Comparison of ENCODE assay signal across 11 cellular contexts in the genomic region with DNA sequence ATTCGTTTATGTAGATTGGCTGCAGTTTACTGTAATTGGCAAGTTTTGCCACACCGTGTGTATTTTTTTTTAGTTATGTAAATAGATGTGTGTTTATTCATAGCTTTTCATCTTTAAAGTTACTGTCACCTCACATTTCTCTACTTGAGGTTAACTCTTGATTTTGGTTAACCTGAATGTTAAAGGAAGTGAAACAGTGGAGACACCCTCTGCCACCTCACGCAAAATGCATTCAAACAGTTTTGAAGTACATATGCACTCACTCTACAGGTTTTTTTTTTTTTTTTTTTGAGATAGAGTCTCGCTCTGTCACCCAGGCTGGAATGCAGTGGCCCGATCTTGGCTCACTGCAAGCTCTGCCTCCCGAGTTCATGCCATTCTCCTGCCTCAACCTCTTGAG. TPM values are rescaled to one million over a fixed set of nuclear protein-coding genes. Genes with fewer than 3 reads are reported as not detected.
A peak's percentile ranks its signal among the peaks of the same experiment; 100 is the strongest.
DNase-seq lines count a peak whose midpoint lies in the region; ATAC-seq and TF ChIP-seq lines count a peak whose summit lies in the region.
"Had no signal": no experiment of that assay in that cellular context is flagged by ENCODE, and none has a peak within 500 bp of the region (broad histone marks: within the 10 kb centered on the region; RNA-seq: fewer than 3 reads in every experiment).

No MANE protein-coding gene starts in this region.

- H2BK15ac ChIP-seq in mesendoderm (replicated peaks; ENCODE audit: low read depth) = no peak overlapping the region

- H3K27ac ChIP-seq in mesendoderm (ENCODE audit: low read depth, low read length) (no peak overlapping the region), prostate gland (no peak overlapping the region)

- no peaks in the 10 kb centered on the region for H3K9me3 Mint-ChIP-seq in activated T-cell treated with anti-CD3 and anti-CD28 coated beads, Interleukin-2, amount 50 U/mL, for 72 hours
- H3K9me3 Mint-ChIP-seq: dendritic cell treated with granulocyte-macrophage colony-stimulating factor and Interleukin-4, amounts not matched to agents 40 ng/mL and 50 ng/mL, for 4 days had no signal

- H3K4me3 Mint-ChIP-seq in activated T-cell treated with anti-CD3 and anti-CD28 coated beads, Interleukin-2, amount 50 U/mL, for 72 hours = peak overlapping the region in 1 of 2 donors; percentile 12
- H3K4me3 Mint-ChIP-seq: dendritic cell treated with granulocyte-macrophage colony-stimulating factor and Interleukin-4, amounts not matched to agents 40 ng/mL and 50 ng/mL, for 4 days; neural crest cell had no signal

- H3K27me3 ChIP-seq in mesendoderm (ENCODE audit: insufficient read depth, low read length, poor library complexity) (no peaks in the 10 kb centered on the region), prostate gland (replicated peaks; ENCODE audit: insufficient read depth) (no peaks in the 10 kb centered on the region)

- H3K56ac ChIP-seq in mesendoderm (ENCODE audit: low read length) = no peak overlapping the region

- no peak overlapping the region for H3K18ac ChIP-seq in mesendoderm (ENCODE audit: low read length)

- H3K9me3 ChIP-seq in prostate gland = no peaks in the 10 kb centered on the region

- no peak for TF ChIP-seq POLR2A in prostate gland (IDR thresholded peaks at IDR 0.05)

- intact Hi-C loops in prostate gland (cut with DNase I) = no loop called here

- no peak for TF ChIP-seq CTCF in prostate gland (IDR thresholded peaks at IDR 0.05)

- H2BK120ac ChIP-seq in mesendoderm (ENCODE audit: low read depth, low read length) = no peak overlapping the region

- H4K5ac ChIP-seq in mesendoderm (ENCODE audit: low read length) = no peak overlapping the region

- H3K36me3 ChIP-seq in mesendoderm (ENCODE audit: control insufficient read depth, insufficient read depth, low read length) (no peaks in the 10 kb centered on the region), prostate gland (no peaks in the 10 kb centered on the region)

- no peak overlapping the region for H4K8ac ChIP-seq in mesendoderm (ENCODE audit: low read depth, low read length)

- H3K27ac Mint-ChIP-seq in activated T-cell treated with anti-CD3 and anti-CD28 coated beads, Interleukin-2, amount 50 U/mL, for 72 hours = peak overlapping the region; percentile 63
- H3K27ac Mint-ChIP-seq: dendritic cell treated with granulocyte-macrophage colony-stimulating factor and Interleukin-4, amounts not matched to agents 40 ng/mL and 50 ng/mL, for 4 days had no signal

- no peak overlapping the region for H3K9ac ChIP-seq in mesendoderm (ENCODE audit: low read length)

- H2BK5ac ChIP-seq in mesendoderm (ENCODE audit: low read length) = no peak overlapping the region

- H3K23ac ChIP-seq in mesendoderm (ENCODE audit: low read length) = no peak overlapping the region

- no peaks in the 10 kb centered on the region for H3K79me2 ChIP-seq in mesendoderm (ENCODE audit: control insufficient read depth, insufficient read depth, low read length)

- peaks cover 0 to 1% of the 10 kb centered on the region in 2 donors for H3K36me3 Mint-ChIP-seq in activated T-cell treated with anti-CD3 and anti-CD28 coated beads, Interleukin-2, amount 50 U/mL, for 72 hours (ENCODE audit: insufficient read depth in 2 of 2)

- no peak overlapping the region for H3K4ac ChIP-seq in mesendoderm (ENCODE audit: low read depth, low read length)

- no peak overlapping the region for H3K4me3 ChIP-seq in mesendoderm (ENCODE audit: low read length)
- H3K4me3 ChIP-seq in prostate gland = no peak overlapping the region

- peak in 1 of 2 donors; percentile 45 for DNase-seq in activated T-cell treated with anti-CD3 and anti-CD28 coated beads, Interleukin-2, amount 50 U/mL, for 72 hours
- DNase-seq in activated T-cell treated with anti-CD3 and anti-CD28 coated beads for 4 hours = no peak
- no peak for DNase-seq in stimulated activated naive CD8-positive, alpha-beta T cell treated with anti-CD3 and anti-CD28 coated beads, Interleukin-15, Interleukin-2, amounts not matched to agents 100 U/mL and 50 U/mL, for 24 hours
- DNase-seq in NCI-H187 treated with DMSO at 0.1 percent for 48 hours (lab: John Stamatoyannopoulos, UW) = no peak
- no peak for DNase-seq in mesendoderm
- DNase-seq in prostate gland (ENCODE audit: low spot score) = no peak
- DNase-seq: hypothalamus had no signal

- no peak overlapping the region for H3K4me2 ChIP-seq in mesendoderm (ENCODE audit: low read length)

- no peaks in the 10 kb centered on the region for H3K79me1 ChIP-seq in mesendoderm (ENCODE audit: low read length)

- H3K27me3 Mint-ChIP-seq in activated T-cell treated with anti-CD3 and anti-CD28 coated beads, Interleukin-2, amount 50 U/mL, for 72 hours (ENCODE audit: low read depth) = no peaks in the 10 kb centered on the region
- H3K27me3 Mint-ChIP-seq: dendritic cell treated with granulocyte-macrophage colony-stimulating factor and Interleukin-4, amounts not matched to agents 40 ng/mL and 50 ng/mL, for 4 days had no signal

- H3K4me1 Mint-ChIP-seq in activated T-cell treated with anti-CD3 and anti-CD28 coated beads, Interleukin-2, amount 50 U/mL, for 72 hours (ENCODE audit: low read depth) = peaks cover 38% of the 10 kb centered on the region

- no peaks in the 10 kb centered on the region for H3K4me1 ChIP-seq in mesendoderm (ENCODE audit: control insufficient read depth, low read depth, low read length)
- H3K4me1 ChIP-seq in prostate gland (replicated peaks) = no peaks in the 10 kb centered on the region

- no peak overlapping the region for H2AK5ac ChIP-seq in mesendoderm (ENCODE audit: low read length)

- ATAC-seq in activated T-cell treated with anti-CD3 and anti-CD28 coated beads, Interleukin-2, amount 50 U/mL, for 72 hours (replicated peaks in 1 of 2) = peak; percentile 55 to 59
- ATAC-seq in HG02852 (IDR thresholded peaks at IDR 0.05; ENCODE audit: unreplicated experiment) (peak; percentile 66), HG03575 (IDR thresholded peaks at IDR 0.05; ENCODE audit: extremely low read depth, insufficient number of reproducible peaks, low FRiP score, unreplicated experiment) (peak; percentile 54)
- peak; percentile 38 for ATAC-seq in stimulated activated naive CD8-positive, alpha-beta T cell treated with anti-CD3 and anti-CD28 coated beads, Interleukin-15, Interleukin-2, amounts not matched to agents 100 U/mL and 50 U/mL, for 24 hours

- WGBS in mesendoderm (ENCODE audit: extremely low coverage, insufficient coverage, low lambda C conversion rate) = no CpG with 5 or more reads among the region's 6 CpGs
- WGBS in prostate gland = 57% methylated on average over 6 of the region's 6 CpGs

RNA-seq across cellular contexts. Expression of a gene that starts 17.7 kb away (rescaled TPM):
- total RNA-seq in activated T-cell treated with anti-CD3 and anti-CD28 coated beads, Interleukin-2, amount 50 U/mL, for 72 hours = not detected
- not detected for polyA plus RNA-seq in mesendoderm (2013, experiment 1 of 2)
- polyA plus RNA-seq in mesendoderm (2013, experiment 2 of 2) = not detected
- total RNA-seq in prostate gland = not detected
- total RNA-seq: neural crest cell had no signal

RNA-seq across cellular contexts. Expression of a gene that starts 27.3 kb away (rescaled TPM):
- not detected for total RNA-seq in activated T-cell treated with anti-CD3 and anti-CD28 coated beads, Interleukin-2, amount 50 U/mL, for 72 hours
- polyA plus RNA-seq in mesendoderm (2013, experiment 1 of 2) = not detected
- 0.01 TPM for polyA plus RNA-seq in mesendoderm (2013, experiment 2 of 2)
- not detected for total RNA-seq in prostate gland
- total RNA-seq: neural crest cell had no signal

RNA-seq across cellular contexts. Expression of a gene that starts 46.4 kb away (rescaled TPM):
- 1 to 10 TPM; 3.6 to 7.4 TPM for total RNA-seq in activated T-cell treated with anti-CD3 and anti-CD28 coated beads, Interleukin-2, amount 50 U/mL, for 72 hours
- 0.06 TPM for polyA plus RNA-seq in mesendoderm (2013, experiment 1 of 2)
- 0.03 TPM for polyA plus RNA-seq in mesendoderm (2013, experiment 2 of 2)
- total RNA-seq in prostate gland = 10 to 100 TPM in 1 of 2 donors, 1 to 10 TPM in 1; 2.2 to 25.0 TPM

RNA-seq across cellular contexts. Expression of a gene that starts 55.4 kb away (rescaled TPM):
- 10 to 100 TPM; 38.5 to 40.1 TPM for total RNA-seq in activated T-cell treated with anti-CD3 and anti-CD28 coated beads, Interleukin-2, amount 50 U/mL, for 72 hours
- 6.6 TPM for polyA plus RNA-seq in mesendoderm (2013, experiment 1 of 2)
- polyA plus RNA-seq in mesendoderm (2013, experiment 2 of 2) = 6.9 TPM
- 10 to 100 TPM; 35.9 to 39.3 TPM for total RNA-seq in prostate gland
